10 cellular contexts compared by ENCODE assay signal in the genomic region with DNA sequence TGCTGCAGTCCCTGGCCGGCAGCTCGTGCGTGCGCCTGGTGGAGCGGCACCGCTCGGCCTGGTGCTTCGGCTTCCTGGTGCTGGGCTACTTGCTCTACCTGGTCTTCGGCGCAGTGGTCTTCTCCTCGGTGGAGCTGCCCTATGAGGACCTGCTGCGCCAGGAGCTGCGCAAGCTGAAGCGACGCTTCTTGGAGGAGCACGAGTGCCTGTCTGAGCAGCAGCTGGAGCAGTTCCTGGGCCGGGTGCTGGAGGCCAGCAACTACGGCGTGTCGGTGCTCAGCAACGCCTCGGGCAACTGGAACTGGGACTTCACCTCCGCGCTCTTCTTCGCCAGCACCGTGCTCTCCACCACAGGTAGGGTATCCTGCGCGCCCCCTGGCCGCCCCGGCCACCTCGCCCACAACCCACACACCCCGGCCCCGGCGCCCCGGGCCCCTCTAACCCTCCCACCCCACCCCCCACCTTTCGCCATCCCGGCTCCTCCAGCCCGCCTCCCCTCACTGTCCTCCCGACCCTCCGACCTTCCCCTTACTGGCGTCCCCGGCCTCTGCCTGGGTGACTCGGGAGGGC. TPM values are rescaled to one million over a fixed set of nuclear protein-coding genes. Genes with fewer than 3 reads are reported as not detected.
A peak's percentile ranks its signal among the peaks of the same experiment; 100 is the strongest.
DNase-seq lines count a peak whose midpoint lies in the region; ATAC-seq, FAIRE-seq and TF ChIP-seq lines count a peak whose summit lies in the region.
"Had no signal": no experiment of that assay in that cellular context is flagged by ENCODE, and none has a peak within 500 bp of the region (broad histone marks: within the 10 kb centered on the region; RNA-seq: fewer than 3 reads in every experiment).

No MANE protein-coding gene starts in this region.

- H3K4me1 ChIP-seq in astrocyte (ENCODE audit: insufficient read depth, low read length) (peaks cover 10% of the 10 kb centered on the region), skeletal muscle tissue (ENCODE audit: control insufficient read depth in 3 of 3, insufficient read depth in 3 of 3, low read length in 3 of 3) (peaks cover 0 to 2% (median 2%) of the 10 kb centered on the region in 3 donors)

- H3K4me2 ChIP-seq in astrocyte (ENCODE audit: low read length): peak overlapping the region; percentile 90

- peak; percentile 45 for DNase-seq in AG10803 (ENCODE audit: low read depth)
- peak; percentile 64 for DNase-seq in HT-29 (ENCODE audit: low spot score)
- peak; percentile 55 for DNase-seq in astrocyte (ENCODE audit: low read depth)
- peak in 26 of 51 donors; percentile 12 to 71 (median 50) for DNase-seq in hypothalamus (lab: John Stamatoyannopoulos, UW)
- DNase-seq in NCI-H1048 (lab: John Stamatoyannopoulos, UW): no peak
- no peak for DNase-seq in natural killer cell treated with Interleukin-12 subunit alpha and Interleukin-12 subunit beta and Interleukin-15 and Interleukin-18, amount 100 ng/mL, for 72 hours (ENCODE audit: low spot score)

- H3K9me3 Mint-ChIP-seq in astrocyte (ENCODE audit: unreplicated experiment): peaks cover 1% of the 10 kb centered on the region
- peaks cover 2% of the 10 kb centered on the region for H3K9me3 Mint-ChIP-seq in natural killer cell treated with Interleukin-12 subunit alpha and Interleukin-12 subunit beta and Interleukin-15 and Interleukin-18, amount 100 ng/mL, for 72 hours

- no peaks in the 10 kb centered on the region for H3K9me3 ChIP-seq in astrocyte (ENCODE audit: insufficient read depth, low read depth, low read length)
- H3K9me3 ChIP-seq in skeletal muscle tissue (ENCODE audit: control insufficient read depth in 3 of 3, low read length in 3 of 3): no peaks in the 10 kb centered on the region
- H3K9me3 ChIP-seq: neutrophil had no signal

- TF ChIP-seq CTCF in AG10803 (conservative IDR thresholded peaks at IDR 0.05; ENCODE audit: low read length) (no peak), astrocyte (IDR thresholded peaks at IDR 0.05; ENCODE audit: insufficient read depth, low read depth, low read length) (no peak)

- peaks cover 3% of the 10 kb centered on the region for H3K4me1 Mint-ChIP-seq in astrocyte (ENCODE audit: low read depth, unreplicated experiment)
- no peaks in the 10 kb centered on the region for H3K4me1 Mint-ChIP-seq in natural killer cell treated with Interleukin-12 subunit alpha and Interleukin-12 subunit beta and Interleukin-15 and Interleukin-18, amount 100 ng/mL, for 72 hours (ENCODE audit: low read depth in 2 of 2)
- H3K4me1 Mint-ChIP-seq: IgD-negative memory B cell had no signal

- peak overlapping the region; percentile 78 for H3K9ac ChIP-seq in astrocyte (ENCODE audit: low read length)
- H3K9ac ChIP-seq in skeletal muscle tissue (ENCODE audit: low read depth in 1 of 3, low read length in 3 of 3): peak overlapping the region in 1 of 3 donors; percentile 12

- H3K27ac ChIP-seq in astrocyte (ENCODE audit: low read depth, low read length) (no peak overlapping the region), skeletal muscle tissue (ENCODE audit: low read depth, low read length) (no peak overlapping the region)
- H3K27ac ChIP-seq: neutrophil had no signal

- H3K27ac Mint-ChIP-seq in astrocyte (ENCODE audit: unreplicated experiment): no peak overlapping the region
- H3K27ac Mint-ChIP-seq in natural killer cell treated with Interleukin-12 subunit alpha and Interleukin-12 subunit beta and Interleukin-15 and Interleukin-18, amount 100 ng/mL, for 72 hours: no peak overlapping the region

- ATAC-seq in GM18517 (IDR thresholded peaks at IDR 0.05; ENCODE audit: unreplicated experiment): peak; percentile 44
- no peak for ATAC-seq in natural killer cell treated with Interleukin-12 subunit alpha and Interleukin-12 subunit beta and Interleukin-15 and Interleukin-18, amount 100 ng/mL, for 72 hours

- H3K27me3 Mint-ChIP-seq in astrocyte (ENCODE audit: low read depth, unreplicated experiment): peaks cover 10% of the 10 kb centered on the region
- peaks cover 39 to 74% of the 10 kb centered on the region in 2 donors for H3K27me3 Mint-ChIP-seq in natural killer cell treated with Interleukin-12 subunit alpha and Interleukin-12 subunit beta and Interleukin-15 and Interleukin-18, amount 100 ng/mL, for 72 hours

- no peaks in the 10 kb centered on the region for H3K36me3 Mint-ChIP-seq in astrocyte (ENCODE audit: low read depth, unreplicated experiment)
- no peaks in the 10 kb centered on the region for H3K36me3 Mint-ChIP-seq in natural killer cell treated with Interleukin-12 subunit alpha and Interleukin-12 subunit beta and Interleukin-15 and Interleukin-18, amount 100 ng/mL, for 72 hours
- H3K36me3 Mint-ChIP-seq: IgD-negative memory B cell had no signal

- H4K20me1 ChIP-seq in astrocyte (ENCODE audit: insufficient read depth, low read length): peaks cover 6% of the 10 kb centered on the region

- H3K4me3 Mint-ChIP-seq in astrocyte (ENCODE audit: unreplicated experiment): peak overlapping the region; percentile 89
- H3K4me3 Mint-ChIP-seq in natural killer cell treated with Interleukin-12 subunit alpha and Interleukin-12 subunit beta and Interleukin-15 and Interleukin-18, amount 100 ng/mL, for 72 hours: no peak overlapping the region

- H3K36me3 ChIP-seq in astrocyte (ENCODE audit: insufficient read depth, low read length) (no peaks in the 10 kb centered on the region), skeletal muscle tissue (ENCODE audit: control insufficient read depth in 3 of 3, insufficient read depth in 3 of 3, low read length in 3 of 3) (no peaks in the 10 kb centered on the region)
- H3K36me3 ChIP-seq: neutrophil had no signal

- H3K4me3 ChIP-seq in AG10803 (ENCODE audit: low read length) (peak overlapping the region; percentile 78), astrocyte (ENCODE audit: insufficient read depth, low read depth, low read length) (peak overlapping the region; percentile 78), skeletal muscle tissue (ENCODE audit: low read length in 3 of 3) (peak overlapping the region; percentile 61 to 67 (median 67))

- H2AFZ ChIP-seq in astrocyte (ENCODE audit: low read depth, low read length): peak overlapping the region; percentile 90

- no peak for FAIRE-seq in astrocyte (lab: Jason Lieb, UNC)

- H3K27me3 ChIP-seq in astrocyte (ENCODE audit: insufficient read depth, low read length): peaks cover 8% of the 10 kb centered on the region
- peaks cover 16 to 19% (median 17%) of the 10 kb centered on the region in 3 donors for H3K27me3 ChIP-seq in skeletal muscle tissue (ENCODE audit: control insufficient read depth in 3 of 3, insufficient read depth in 3 of 3, low read length in 3 of 3)

- no peaks in the 10 kb centered on the region for H3K79me2 ChIP-seq in astrocyte (ENCODE audit: insufficient read depth, low read length)

RNA-seq across cellular contexts. Expression of a gene that starts 0.4 kb away (rescaled TPM):
- 20.5 and 25.4 TPM in 2 replicates for total RNA-seq in HT-29 (2014; rRNA removed; shearing (Covaris generic))
- 5.7 and 6.0 TPM in 2 replicates for total RNA-seq in astrocyte
- total RNA-seq in skeletal muscle tissue: 1.6 TPM
- under 1 TPM in 1 of 2 donors, not detected in 1; 0.20 TPM for total RNA-seq in natural killer cell treated with Interleukin-12 subunit alpha and Interleukin-12 subunit beta and Interleukin-15 and Interleukin-18, amount 100 ng/mL, for 72 hours

Comparison
In these comparisons a context has a peak if more than half of its experiments do, and no peak if none do; other contexts are left out.
1. DNase-seq: peak in AG10803 (single experiment), HT-29 (single experiment), astrocyte (single experiment) and hypothalamus (26 of 51); none in NCI-H1048 (single experiment) and natural killer cell treated with Interleukin-12 subunit alpha and Interleukin-12 subunit beta and Interleukin-15 and Interleukin-18, amount 100 ng/mL, for 72 hours (single experiment).
2. Peak in every context shown above with its lines, with median percentiles within 50 percentile points of each other: H3K4me3 ChIP-seq.